22 cellular contexts compared by ENCODE assay signal in genomic region chr2:182283512-182283911, GRCh38.
A peak's percentile ranks its signal among the peaks of the same experiment; 100 is the strongest.
DNase-seq lines count a peak whose midpoint lies in the region; ATAC-seq, FAIRE-seq and TF ChIP-seq lines count a peak whose summit lies in the region.
"Had no signal": no experiment of that assay in that cellular context is flagged by ENCODE, and none has a peak within 500 bp of the region (broad histone marks: within the 10 kb centered on the region; RNA-seq: fewer than 3 reads in every experiment).

No MANE protein-coding gene starts in this region.

- H3K9me3 ChIP-seq in mammary epithelial cell (replicated peaks; ENCODE audit: insufficient read depth, low read length) (no peaks in the 10 kb centered on the region), astrocyte (ENCODE audit: insufficient read depth, low read depth, low read length) (no peaks in the 10 kb centered on the region), upper lobe of right lung (no peaks in the 10 kb centered on the region), thyroid gland (no peaks in the 10 kb centered on the region)
- no peaks in the 10 kb centered on the region for H3K9me3 ChIP-seq in CD8-positive, alpha-beta memory T cell (ENCODE audit: low read length)

- WGBS in mammary epithelial cell (ENCODE audit: low coverage, missing lambda C conversion rate): 63% methylated on average over 3 of the region's 3 CpGs
- 88 to 89% methylated on average over 3 of the region's 3 CpGs for WGBS in thyroid gland, 2 donors

- H3K4me3 ChIP-seq in mammary epithelial cell (replicated peaks in 1 of 3; ENCODE audit: insufficient read depth in 1 of 3, low read depth in 2 of 3, low read length in 3 of 3) (no peak overlapping the region), astrocyte (ENCODE audit: insufficient read depth, low read depth, low read length) (no peak overlapping the region), upper lobe of right lung (no peak overlapping the region), thyroid gland (replicated peaks in 1 of 3) (no peak overlapping the region)
- no peak overlapping the region for H3K4me3 ChIP-seq in CD8-positive, alpha-beta memory T cell (ENCODE audit: low read length)
- H3K4me3 ChIP-seq: BLaER1 treated with 17β-estradiol and CSF1 and Interleukin-3, amounts not matched to agents 10 nM and 100 nM had no signal

- H3K36me3 ChIP-seq in mammary epithelial cell (ENCODE audit: insufficient read depth, low read length) (no peaks in the 10 kb centered on the region), astrocyte (ENCODE audit: insufficient read depth, low read length) (no peaks in the 10 kb centered on the region), upper lobe of right lung (no peaks in the 10 kb centered on the region), thyroid gland (no peaks in the 10 kb centered on the region)
- H3K36me3 ChIP-seq in CD8-positive, alpha-beta memory T cell (ENCODE audit: insufficient read depth, low read length): no peaks in the 10 kb centered on the region
- H3K36me3 ChIP-seq: BLaER1 treated with 17β-estradiol and CSF1 and Interleukin-3, amounts not matched to agents 10 nM and 100 nM had no signal

- peak overlapping the region; percentile 21 for H3K27ac ChIP-seq in mammary epithelial cell (ENCODE audit: insufficient read depth, low read depth, low read length)
- H3K27ac ChIP-seq in astrocyte (ENCODE audit: low read depth, low read length): no peak overlapping the region
- no peak overlapping the region for H3K27ac ChIP-seq in upper lobe of right lung
- no peak overlapping the region for H3K27ac ChIP-seq in CD8-positive, alpha-beta memory T cell (ENCODE audit: low read depth, low read length)
- no peak overlapping the region for H3K27ac ChIP-seq in thyroid gland
- H3K27ac ChIP-seq: 22Rv1; BLaER1 treated with 17β-estradiol and CSF1 and Interleukin-3, amounts not matched to agents 10 nM and 100 nM had no signal

- H3K4me1 ChIP-seq in mammary epithelial cell (ENCODE audit: insufficient read depth, low read length): no peaks in the 10 kb centered on the region
- no peaks in the 10 kb centered on the region for H3K4me1 ChIP-seq in astrocyte (ENCODE audit: insufficient read depth, low read length)
- H3K4me1 ChIP-seq in upper lobe of right lung: no peaks in the 10 kb centered on the region
- H3K4me1 ChIP-seq in CD8-positive, alpha-beta memory T cell (ENCODE audit: insufficient read depth, low read length): no peaks in the 10 kb centered on the region
- H3K4me1 ChIP-seq in thyroid gland: peaks cover 12 to 22% of the 10 kb centered on the region in 2 donors
- H3K4me1 ChIP-seq: BLaER1 treated with 17β-estradiol and CSF1 and Interleukin-3, amounts not matched to agents 10 nM and 100 nM had no signal

- no TSS peak for BruUV-seq in mammary epithelial cell (replicated peaks; lab: Mats Ljungman, UMichigan)
- BruUV-seq in MCF 10A (replicated peaks; lab: Mats Ljungman, UMichigan): no TSS peak

- H3K4me2 ChIP-seq in mammary epithelial cell (ENCODE audit: insufficient read depth, low read depth, low read length) (peak overlapping the region; percentile 13), astrocyte (ENCODE audit: low read length) (peak overlapping the region; percentile 45)
- H3K4me2 ChIP-seq: BLaER1 treated with 17β-estradiol and CSF1 and Interleukin-3, amounts not matched to agents 10 nM and 100 nM had no signal

- DNase-seq in mammary epithelial cell: peak; percentile 53
- no peak for DNase-seq in MCF 10A (ENCODE audit: unreplicated experiment)
- peak; percentile 32 for DNase-seq in astrocyte (ENCODE audit: low read depth)
- DNase-seq in foreskin melanocyte: peak; percentile 59
- no peak for DNase-seq in GM12891 (ENCODE audit: insufficient read length, low spot score)
- no peak for DNase-seq in upper lobe of right lung
- no peak for DNase-seq in CD8-positive, alpha-beta memory T cell
- DNase-seq in thyroid gland: no peak
- DNase-seq: DMS153; H9; Kasumi-1; NCI-H1417 treated with DMSO at 0.1 percent for 48 hours; NCI-H2029; NCI-H2171; NCI-H446 treated with DMSO at 0.1 percent for 48 hours; NK-92 treated with Interleukin-12 subunit alpha and Interleukin-12 subunit beta, amount 100 ng/mL, for 24 hours; RPMI8226; SIG-M5 had no signal

- ATAC-seq in upper lobe of right lung: no peak

- TF ChIP-seq POLR2A in GM12891 (IDR thresholded peaks at IDR 0.05; ENCODE audit: low read depth, low read length) (no peak), thyroid gland (IDR thresholded peaks at IDR 0.05) (no peak)

- dilution Hi-C loops in mammary epithelial cell (cut with HindIII; ENCODE audit: low sequenced_read_pairs): no loop called here

- H3K4me1 Mint-ChIP-seq in MCF 10A (ENCODE audit: insufficient read depth, unreplicated experiment) (no peaks in the 10 kb centered on the region), astrocyte (ENCODE audit: low read depth, unreplicated experiment) (peaks cover 8% of the 10 kb centered on the region)
- no peaks in the 10 kb centered on the region for H3K4me1 Mint-ChIP-seq in CD8-positive, alpha-beta memory T cell
- H3K4me1 Mint-ChIP-seq: IgD-negative memory B cell had no signal

- H3K27me3 ChIP-seq in mammary epithelial cell (ENCODE audit: insufficient read depth, low read length): no peaks in the 10 kb centered on the region
- H3K27me3 ChIP-seq in astrocyte (ENCODE audit: insufficient read depth, low read length): no peaks in the 10 kb centered on the region
- H3K27me3 ChIP-seq in upper lobe of right lung: no peaks in the 10 kb centered on the region
- H3K27me3 ChIP-seq in CD8-positive, alpha-beta memory T cell (ENCODE audit: insufficient read depth, low read length, poor library complexity, severe bottlenecking): no peaks in the 10 kb centered on the region
- H3K27me3 ChIP-seq in thyroid gland: no peaks in the 10 kb centered on the region
- H3K27me3 ChIP-seq: BLaER1 treated with 17β-estradiol and CSF1 and Interleukin-3, amounts not matched to agents 10 nM and 100 nM had no signal

- CTCF ChIA-PET in mammary epithelial cell (lab: Charles Lee; ENCODE audit: low non-redundant PET) (no interaction called here), MCF 10A (lab: Yijun Ruan, JAX) (interaction anchor here (0.6 to 1.3 kb wide), 2 partner anchors 30 to 365 kb away, joined by 4 to 5 read pairs; no protein-coding TSS in a partner anchor)
- CTCF ChIA-PET in CD8-positive, alpha-beta memory T cell (lab: Charles Lee): no interaction called here

- no peaks in the 10 kb centered on the region for H3K79me2 ChIP-seq in mammary epithelial cell (ENCODE audit: insufficient read depth, low read length)
- no peaks in the 10 kb centered on the region for H3K79me2 ChIP-seq in astrocyte (ENCODE audit: insufficient read depth, low read length)

- H2AFZ ChIP-seq in mammary epithelial cell (ENCODE audit: low read depth, low read length): peak overlapping the region; percentile 37
- H2AFZ ChIP-seq in astrocyte (ENCODE audit: low read depth, low read length): no peak overlapping the region

- intact Hi-C loops in mammary epithelial cell (cut with micrococcal nuclease) (no loop called here), MCF 10A (cut with micrococcal nuclease) (no loop called here), upper lobe of right lung (cut with DNase I) (no loop called here), thyroid gland (cut with DNase I) (no loop called here)

- H3K9me3 Mint-ChIP-seq in MCF 10A (ENCODE audit: unreplicated experiment): no peaks in the 10 kb centered on the region
- H3K9me3 Mint-ChIP-seq in astrocyte (ENCODE audit: unreplicated experiment): no peaks in the 10 kb centered on the region
- H3K9me3 Mint-ChIP-seq in CD8-positive, alpha-beta memory T cell: peaks cover 0 to 6% (median 1%) of the 10 kb centered on the region in 5 donors
- H3K9me3 Mint-ChIP-seq: H9, IgD-negative memory B cell had no signal

- no peak for TF ChIP-seq CTCF in mammary epithelial cell (conservative IDR thresholded peaks at IDR 0.05 in 1 of 2, IDR thresholded peaks at IDR 0.05 in 1 of 2; ENCODE audit: extremely low read depth in 1 of 2, insufficient read depth in 1 of 2, low read depth in 1 of 2, low read length in 2 of 2)
- no peak for TF ChIP-seq CTCF in MCF 10A (IDR thresholded peaks at IDR 0.05; ENCODE audit: unreplicated experiment)
- no peak for TF ChIP-seq CTCF in astrocyte (IDR thresholded peaks at IDR 0.05; ENCODE audit: insufficient read depth, low read depth, low read length)
- no peak for TF ChIP-seq CTCF in upper lobe of right lung (IDR thresholded peaks at IDR 0.05)
- TF ChIP-seq CTCF in thyroid gland (IDR thresholded peaks at IDR 0.05): no peak

- H3K9ac ChIP-seq in mammary epithelial cell (ENCODE audit: insufficient read depth, low read length) (no peak overlapping the region), astrocyte (ENCODE audit: low read length) (no peak overlapping the region)
- H3K9ac ChIP-seq: BLaER1 treated with 17β-estradiol and CSF1 and Interleukin-3, amounts not matched to agents 10 nM and 100 nM had no signal

- H3K27me3 Mint-ChIP-seq in MCF 10A (ENCODE audit: insufficient read depth, unreplicated experiment): no peaks in the 10 kb centered on the region
- no peaks in the 10 kb centered on the region for H3K27me3 Mint-ChIP-seq in astrocyte (ENCODE audit: low read depth, unreplicated experiment)
- no peaks in the 10 kb centered on the region for H3K27me3 Mint-ChIP-seq in CD8-positive, alpha-beta memory T cell
- H3K27me3 Mint-ChIP-seq: IgD-negative memory B cell had no signal

- H3K4me3 Mint-ChIP-seq in MCF 10A (ENCODE audit: unreplicated experiment) (no peak overlapping the region), astrocyte (ENCODE audit: unreplicated experiment) (no peak overlapping the region)
- H3K4me3 Mint-ChIP-seq in CD8-positive, alpha-beta memory T cell: no peak overlapping the region
- H3K4me3 Mint-ChIP-seq: H9, IgD-negative memory B cell had no signal

- H3K27ac Mint-ChIP-seq in MCF 10A (ENCODE audit: low read depth, unreplicated experiment) (no peak overlapping the region), astrocyte (ENCODE audit: unreplicated experiment) (no peak overlapping the region)
- no peak overlapping the region for H3K27ac Mint-ChIP-seq in CD8-positive, alpha-beta memory T cell
- H3K27ac Mint-ChIP-seq: H9, IgD-negative memory B cell had no signal

- no peaks in the 10 kb centered on the region for H4K20me1 ChIP-seq in mammary epithelial cell (ENCODE audit: insufficient read depth, low read length)
- no peaks in the 10 kb centered on the region for H4K20me1 ChIP-seq in astrocyte (ENCODE audit: insufficient read depth, low read length)
- H4K20me1 ChIP-seq: BLaER1 treated with 17β-estradiol and CSF1 and Interleukin-3, amounts not matched to agents 10 nM and 100 nM had no signal

- in situ Hi-C loops in mammary epithelial cell (cut with MboI; ENCODE audit: low sequenced_read_pairs in 2 of 2): no loop called here

- FAIRE-seq in astrocyte (lab: Jason Lieb, UNC): no peak
- FAIRE-seq in GM12891 (lab: Jason Lieb, UNC): no peak
- FAIRE-seq: HTR-8/SVneo had no signal

- POLR2A ChIA-PET in MCF 10A (lab: Yijun Ruan, JAX): no interaction called here
- POLR2A ChIA-PET in CD8-positive, alpha-beta memory T cell (lab: Charles Lee): no interaction called here

- no peaks in the 10 kb centered on the region for H3K36me3 Mint-ChIP-seq in MCF 10A (ENCODE audit: insufficient read depth, unreplicated experiment)
- H3K36me3 Mint-ChIP-seq in astrocyte (ENCODE audit: low read depth, unreplicated experiment): no peaks in the 10 kb centered on the region
- no peaks in the 10 kb centered on the region for H3K36me3 Mint-ChIP-seq in CD8-positive, alpha-beta memory T cell
- H3K36me3 Mint-ChIP-seq: IgD-negative memory B cell had no signal

TF ChIP-seq in GM12891, 5 proteins besides CTCF, POLR2A, EP300 and RAD21 (continues in another document):
- TF ChIP-seq PAX5 (IDR thresholded peaks at IDR 0.05; ENCODE audit: insufficient read depth, low read length, severe bottlenecking): no peak

Comparison
In these comparisons a context has a peak if more than half of its experiments do, and no peak if none do; other contexts are left out.
1. DNase-seq: peak in mammary epithelial cell (single experiment), astrocyte (single experiment) and foreskin melanocyte (single experiment); none in MCF 10A (single experiment), GM12891 (single experiment), upper lobe of right lung (single experiment), CD8-positive, alpha-beta memory T cell (0 of 5) and thyroid gland (0 of 2).